21 cellular contexts compared by ENCODE assay signal in the genomic region with DNA sequence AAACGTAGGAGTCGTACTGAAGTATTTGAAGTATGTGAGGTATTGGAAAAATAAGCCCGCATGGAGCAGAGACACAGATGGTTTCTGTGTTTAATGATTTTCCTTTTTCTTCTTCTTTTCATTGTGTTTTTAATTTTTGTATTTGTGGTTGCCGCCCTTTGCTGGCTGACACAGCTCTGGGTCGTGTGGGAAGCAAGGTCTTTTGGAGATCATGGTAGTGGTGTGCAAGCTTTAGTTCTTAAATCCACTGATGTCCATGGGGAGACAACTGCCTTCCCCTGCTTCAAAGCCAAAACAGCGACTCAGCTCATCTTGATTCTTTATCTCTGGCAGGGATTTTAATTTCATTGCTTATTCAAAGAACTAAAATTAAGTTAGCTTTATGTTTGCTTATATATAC.
"Had no signal": no experiment of that assay in that cellular context is flagged by ENCODE, and none has a peak within 500 bp of the region (broad histone marks: within the 10 kb centered on the region; RNA-seq: fewer than 3 reads in every experiment).

No MANE protein-coding gene starts in this region.

- H3K4me3 Mint-ChIP-seq: activated CD4-positive, alpha-beta memory T cell treated with anti-CD3 and anti-CD28 coated beads, Interleukin-2, amount 10 ng/mL, durations not matched to agents 7 days and 5 days; activated CD4-positive, alpha-beta T cell treated with anti-CD3 and anti-CD28 coated beads for 36 hours; activated CD4-positive, alpha-beta T cell treated with anti-CD3 and anti-CD28 coated beads, Interleukin-2, amount 10 ng/mL, durations not matched to agents 7 days and 5 days; activated naive CD4-positive, alpha-beta T cell treated with anti-CD3 and anti-CD28 coated beads, Interleukin-2, amount 10 ng/mL, durations not matched to agents 7 days and 5 days; activated naive CD8-positive, alpha-beta T cell treated with anti-CD3 and anti-CD28 coated beads, Interleukin-2, amount 10 ng/mL, durations not matched to agents 7 days and 5 days; activated T-cell treated with anti-CD3 and anti-CD28 coated beads, Interleukin-2, amount 50 U/mL, for 24 hours; activated T-cell treated with anti-CD3 and anti-CD28 coated beads, Interleukin-2, amount 50 U/mL, for 72 hours had no signal

- H3K27me3 ChIP-seq: ascending aorta, brain microvascular endothelial cell, colonic mucosa had no signal

- H3K9me3 ChIP-seq: ascending aorta, colonic mucosa had no signal

- H3K4me1 ChIP-seq: ascending aorta, colonic mucosa had no signal

- H3K27ac Mint-ChIP-seq: activated CD4-positive, alpha-beta memory T cell treated with anti-CD3 and anti-CD28 coated beads, Interleukin-2, amount 10 ng/mL, durations not matched to agents 7 days and 5 days; activated CD4-positive, alpha-beta T cell treated with anti-CD3 and anti-CD28 coated beads for 36 hours; activated CD4-positive, alpha-beta T cell treated with anti-CD3 and anti-CD28 coated beads, Interleukin-2, amount 10 ng/mL, durations not matched to agents 7 days and 5 days; activated naive CD4-positive, alpha-beta T cell treated with anti-CD3 and anti-CD28 coated beads, Interleukin-2, amount 10 ng/mL, durations not matched to agents 7 days and 5 days; activated naive CD4-positive, alpha-beta T cell treated with anti-CD3 and anti-CD28 coated beads, Interleukin-2, amount 50 U/mL, for 72 hours; activated naive CD8-positive, alpha-beta T cell treated with anti-CD3 and anti-CD28 coated beads, Interleukin-2, amount 10 ng/mL, durations not matched to agents 7 days and 5 days; activated T-cell treated with anti-CD3 and anti-CD28 coated beads, Interleukin-2, amount 50 U/mL, for 24 hours; activated T-cell treated with anti-CD3 and anti-CD28 coated beads, Interleukin-2, amount 50 U/mL, for 72 hours had no signal

- H3K9me3 Mint-ChIP-seq: activated CD4-positive, alpha-beta memory T cell treated with anti-CD3 and anti-CD28 coated beads, Interleukin-2, amount 10 ng/mL, durations not matched to agents 7 days and 5 days; activated CD4-positive, alpha-beta T cell treated with anti-CD3 and anti-CD28 coated beads, Interleukin-2, amount 10 ng/mL, durations not matched to agents 7 days and 5 days; activated naive CD4-positive, alpha-beta T cell treated with anti-CD3 and anti-CD28 coated beads, Interleukin-2, amount 10 ng/mL, durations not matched to agents 7 days and 5 days; activated naive CD4-positive, alpha-beta T cell treated with anti-CD3 and anti-CD28 coated beads, Interleukin-2, amount 50 U/mL, for 72 hours; activated naive CD8-positive, alpha-beta T cell treated with anti-CD3 and anti-CD28 coated beads, Interleukin-2, amount 10 ng/mL, durations not matched to agents 7 days and 5 days; activated T-cell treated with anti-CD3 and anti-CD28 coated beads, Interleukin-2, amount 50 U/mL, for 24 hours; activated T-cell treated with anti-CD3 and anti-CD28 coated beads, Interleukin-2, amount 50 U/mL, for 72 hours had no signal

- H3K36me3 ChIP-seq: ascending aorta, brain microvascular endothelial cell, colonic mucosa had no signal

- DNase-seq: activated CD4-positive, alpha-beta memory T cell treated with anti-CD3 and anti-CD28 coated beads, Interleukin-2, amount 10 ng/mL, durations not matched to agents 7 days and 5 days; activated CD4-positive, alpha-beta T cell treated with anti-CD3 and anti-CD28 coated beads for 36 hours; activated CD4-positive, alpha-beta T cell treated with anti-CD3 and anti-CD28 coated beads, Interleukin-2, amount 10 ng/mL, durations not matched to agents 7 days and 5 days; activated CD4-positive, alpha-beta T cell treated with anti-CD3 and anti-CD28 coated beads, Interleukin-2, amount 50 U/mL, for 4 hours; activated CD4-positive, CD25-positive, alpha-beta regulatory T cell; activated CD4-positive, CD25-positive, alpha-beta regulatory T cell treated with anti-CD3 and anti-CD28 coated beads, Interleukin-2, amount 50 U/mL, for 72 hours; activated CD8-positive, alpha-beta memory T cell treated with anti-CD3 and anti-CD28 coated beads, Interleukin-2, amount 50 U/mL, for 48 hours; activated gamma-delta T cell; activated naive CD4-positive, alpha-beta T cell; activated naive CD4-positive, alpha-beta T cell treated with anti-CD3 and anti-CD28 coated beads, Interleukin-2, amount 10 ng/mL, durations not matched to agents 7 days and 5 days; activated naive CD8-positive, alpha-beta T cell treated with anti-CD3 and anti-CD28 coated beads, Interleukin-2, amount 10 ng/mL, durations not matched to agents 7 days and 5 days; activated T-cell treated with anti-CD3 and anti-CD28 coated beads for 4 hours; activated T-cell treated with anti-CD3 and anti-CD28 coated beads, Interleukin-2, amount 50 U/mL, for 24 hours; activated T-cell treated with anti-CD3 and anti-CD28 coated beads, Interleukin-2, amount 50 U/mL, for 72 hours; brain microvascular endothelial cell; colonic mucosa; effector CD8-positive, alpha-beta T cell; foreskin fibroblast; T-helper 2 cell had no signal

- H3K27me3 Mint-ChIP-seq: activated CD4-positive, alpha-beta memory T cell treated with anti-CD3 and anti-CD28 coated beads, Interleukin-2, amount 10 ng/mL, durations not matched to agents 7 days and 5 days; activated CD4-positive, alpha-beta T cell treated with anti-CD3 and anti-CD28 coated beads for 36 hours; activated CD4-positive, alpha-beta T cell treated with anti-CD3 and anti-CD28 coated beads, Interleukin-2, amount 10 ng/mL, durations not matched to agents 7 days and 5 days; activated naive CD4-positive, alpha-beta T cell treated with anti-CD3 and anti-CD28 coated beads, Interleukin-2, amount 10 ng/mL, durations not matched to agents 7 days and 5 days; activated naive CD8-positive, alpha-beta T cell treated with anti-CD3 and anti-CD28 coated beads, Interleukin-2, amount 10 ng/mL, durations not matched to agents 7 days and 5 days; activated T-cell treated with anti-CD3 and anti-CD28 coated beads, Interleukin-2, amount 50 U/mL, for 24 hours had no signal

- H3K4me3 ChIP-seq: ascending aorta, colonic mucosa had no signal

- H3K4me1 Mint-ChIP-seq: activated CD4-positive, alpha-beta memory T cell treated with anti-CD3 and anti-CD28 coated beads, Interleukin-2, amount 10 ng/mL, durations not matched to agents 7 days and 5 days; activated CD4-positive, alpha-beta T cell treated with anti-CD3 and anti-CD28 coated beads for 36 hours; activated CD4-positive, alpha-beta T cell treated with anti-CD3 and anti-CD28 coated beads, Interleukin-2, amount 10 ng/mL, durations not matched to agents 7 days and 5 days; activated naive CD4-positive, alpha-beta T cell treated with anti-CD3 and anti-CD28 coated beads, Interleukin-2, amount 10 ng/mL, durations not matched to agents 7 days and 5 days; activated naive CD8-positive, alpha-beta T cell treated with anti-CD3 and anti-CD28 coated beads, Interleukin-2, amount 10 ng/mL, durations not matched to agents 7 days and 5 days had no signal

- H3K27ac ChIP-seq: ascending aorta, brain microvascular endothelial cell, colonic mucosa had no signal

- H3K36me3 Mint-ChIP-seq: activated naive CD4-positive, alpha-beta T cell treated with anti-CD3 and anti-CD28 coated beads, Interleukin-2, amount 10 ng/mL, durations not matched to agents 7 days and 5 days; activated naive CD4-positive, alpha-beta T cell treated with anti-CD3 and anti-CD28 coated beads, Interleukin-2, amount 50 U/mL, for 72 hours; activated naive CD8-positive, alpha-beta T cell treated with anti-CD3 and anti-CD28 coated beads, Interleukin-2, amount 10 ng/mL, durations not matched to agents 7 days and 5 days had no signal
